In the genomic region with DNA sequence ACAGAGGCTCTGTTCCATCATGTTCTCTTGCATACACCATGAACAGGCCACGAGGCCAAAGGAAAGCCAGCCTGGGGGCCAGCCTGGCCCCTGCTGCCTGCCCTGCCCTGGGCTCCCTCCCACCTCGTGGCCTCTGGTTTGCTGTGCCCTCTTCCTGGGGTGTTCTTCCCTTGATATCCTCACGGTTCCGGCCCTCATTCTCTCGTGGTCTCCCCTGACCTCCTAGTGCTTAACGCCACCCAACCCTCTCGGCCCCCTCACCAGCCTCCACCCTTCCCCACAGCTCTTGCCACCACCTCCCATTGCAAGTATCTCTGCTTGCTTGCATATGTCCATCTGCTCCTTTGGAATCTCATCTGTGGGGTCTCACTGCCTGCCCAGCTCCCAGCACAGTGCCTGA, we compare ENCODE assay signal across 23 cellular contexts.
"Had no signal": no experiment of that assay in that cellular context is flagged by ENCODE, and none has a peak within 500 bp of the region (broad histone marks: within the 10 kb centered on the region; RNA-seq: fewer than 3 reads in every experiment).

No MANE protein-coding gene starts in this region.

- H3K9me3 ChIP-seq: MG63, SJSA1 had no signal

- FAIRE-seq: RCC 7860 had no signal

- H3K27ac ChIP-seq: SJSA1, SK-N-MC had no signal

- H3K4me1 ChIP-seq: SJSA1 had no signal

- H3K4me3 ChIP-seq: MG63, SJSA1, SK-N-MC had no signal

- H3K36me3 ChIP-seq: MG63, SJSA1 had no signal

- DNase-seq: IMR-90, Karpas-422, KG1, MG63, NCI-H1092, NCI-H1105 treated with DMSO at 0.1 percent for 48 hours, NCI-H1417 treated with DMSO at 0.1 percent for 48 hours, NCI-H146, NCI-H1694 treated with DMSO at 0.1 percent for 48 hours, NCI-H1930, NCI-H2081, NCI-H2107, NCI-H2227 treated with DMSO at 0.1 percent for 48 hours, NCI-H510A, NCI-H524 treated with DMSO at 0.1 percent for 48 hours, NCI-H69, NCI-H774, Right ventricle myocardium superior, RPMI8226, SIG-M5 had no signal
